Comparison of ENCODE assay signal across 1 cellular context in genomic region chr12:132084681-132085635, GRCh38.
TF ChIP-seq lines count a peak whose summit lies in the region.

No MANE protein-coding gene starts in this region.

TF ChIP-seq in HepG2, 621 proteins besides CTCF, POLR2A, EP300 and RAD21 (continued from another document and continues in another):
- TF ChIP-seq, protein P1, sequence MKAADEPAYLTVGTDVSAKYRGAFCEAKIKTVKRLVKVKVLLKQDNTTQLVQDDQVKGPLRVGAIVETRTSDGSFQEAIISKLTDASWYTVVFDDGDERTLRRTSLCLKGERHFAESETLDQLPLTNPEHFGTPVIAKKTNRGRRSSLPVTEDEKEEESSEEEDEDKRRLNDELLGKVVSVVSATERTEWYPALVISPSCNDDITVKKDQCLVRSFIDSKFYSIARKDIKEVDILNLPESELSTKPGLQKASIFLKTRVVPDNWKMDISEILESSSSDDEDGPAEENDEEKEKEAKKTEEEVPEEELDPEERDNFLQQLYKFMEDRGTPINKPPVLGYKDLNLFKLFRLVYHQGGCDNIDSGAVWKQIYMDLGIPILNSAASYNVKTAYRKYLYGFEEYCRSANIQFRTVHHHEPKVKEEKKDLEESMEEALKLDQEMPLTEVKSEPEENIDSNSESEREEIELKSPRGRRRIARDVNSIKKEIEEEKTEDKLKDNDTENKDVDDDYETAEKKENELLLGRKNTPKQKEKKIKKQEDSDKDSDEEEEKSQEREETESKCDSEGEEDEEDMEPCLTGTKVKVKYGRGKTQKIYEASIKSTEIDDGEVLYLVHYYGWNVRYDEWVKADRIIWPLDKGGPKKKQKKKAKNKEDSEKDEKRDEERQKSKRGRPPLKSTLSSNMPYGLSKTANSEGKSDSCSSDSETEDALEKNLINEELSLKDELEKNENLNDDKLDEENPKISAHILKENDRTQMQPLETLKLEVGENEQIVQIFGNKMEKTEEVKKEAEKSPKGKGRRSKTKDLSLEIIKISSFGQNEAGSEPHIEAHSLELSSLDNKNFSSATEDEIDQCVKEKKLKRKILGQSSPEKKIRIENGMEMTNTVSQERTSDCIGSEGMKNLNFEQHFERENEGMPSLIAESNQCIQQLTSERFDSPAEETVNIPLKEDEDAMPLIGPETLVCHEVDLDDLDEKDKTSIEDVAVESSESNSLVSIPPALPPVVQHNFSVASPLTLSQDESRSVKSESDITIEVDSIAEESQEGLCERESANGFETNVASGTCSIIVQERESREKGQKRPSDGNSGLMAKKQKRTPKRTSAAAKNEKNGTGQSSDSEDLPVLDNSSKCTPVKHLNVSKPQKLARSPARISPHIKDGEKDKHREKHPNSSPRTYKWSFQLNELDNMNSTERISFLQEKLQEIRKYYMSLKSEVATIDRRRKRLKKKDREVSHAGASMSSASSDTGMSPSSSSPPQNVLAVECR (CRISPR knock-in tag; IDR thresholded peaks at IDR 0.05; ENCODE audit: borderline replicate concordance): peak; percentile 78; the same call in 1 of the 2 replicates
- TF ChIP-seq U2AF2 (IDR thresholded peaks at IDR 0.05; ENCODE audit: low read depth, low read length): no peak
- peak; percentile 43; the same call in 1 of the 2 replicates for TF ChIP-seq JUNB (CRISPR knock-in tag; IDR thresholded peaks at IDR 0.05; ENCODE audit: borderline replicate concordance)
- TF ChIP-seq LRRFIP1 (CRISPR knock-in tag; conservative IDR thresholded peaks at IDR 0.05): no peak
- 0 out of 2 replicates have a peak, but pooled peaks have one; percentile 42 for TF ChIP-seq MEIS2 (CRISPR knock-in tag; IDR thresholded peaks at IDR 0.05)
- peak; percentile 43; the same call in 1 of the 2 replicates for TF ChIP-seq DR1 (CRISPR knock-in tag; IDR thresholded peaks at IDR 0.05)
- TF ChIP-seq SMAD3 (CRISPR knock-in tag; IDR thresholded peaks at IDR 0.05): 0 out of 2 replicates have a peak, but pooled peaks have one; percentile 31
- no peak for TF ChIP-seq ZNF773 (CRISPR knock-in tag; IDR thresholded peaks at IDR 0.05; ENCODE audit: borderline replicate concordance)
- TF ChIP-seq KAT8 (CRISPR knock-in tag; IDR thresholded peaks at IDR 0.05): peak; percentile 42; the same call in 1 of the 2 replicates
- TF ChIP-seq, protein P2, sequence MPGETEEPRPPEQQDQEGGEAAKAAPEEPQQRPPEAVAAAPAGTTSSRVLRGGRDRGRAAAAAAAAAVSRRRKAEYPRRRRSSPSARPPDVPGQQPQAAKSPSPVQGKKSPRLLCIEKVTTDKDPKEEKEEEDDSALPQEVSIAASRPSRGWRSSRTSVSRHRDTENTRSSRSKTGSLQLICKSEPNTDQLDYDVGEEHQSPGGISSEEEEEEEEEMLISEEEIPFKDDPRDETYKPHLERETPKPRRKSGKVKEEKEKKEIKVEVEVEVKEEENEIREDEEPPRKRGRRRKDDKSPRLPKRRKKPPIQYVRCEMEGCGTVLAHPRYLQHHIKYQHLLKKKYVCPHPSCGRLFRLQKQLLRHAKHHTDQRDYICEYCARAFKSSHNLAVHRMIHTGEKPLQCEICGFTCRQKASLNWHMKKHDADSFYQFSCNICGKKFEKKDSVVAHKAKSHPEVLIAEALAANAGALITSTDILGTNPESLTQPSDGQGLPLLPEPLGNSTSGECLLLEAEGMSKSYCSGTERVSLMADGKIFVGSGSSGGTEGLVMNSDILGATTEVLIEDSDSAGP (CRISPR knock-in tag; IDR thresholded peaks at IDR 0.05; ENCODE audit: borderline replicate concordance): peak; percentile 80
- peak; percentile 56; the same call in 1 of the 2 replicates for TF ChIP-seq ZNF281 (CRISPR knock-in tag; IDR thresholded peaks at IDR 0.05; ENCODE audit: borderline replicate concordance)
- TF ChIP-seq GLI4 (CRISPR knock-in tag; IDR thresholded peaks at IDR 0.05; ENCODE audit: borderline replicate concordance): no peak
- TF ChIP-seq HMG20A (CRISPR knock-in tag; IDR thresholded peaks at IDR 0.05; ENCODE audit: borderline replicate concordance): no peak
- TF ChIP-seq BATF2 (CRISPR knock-in tag; IDR thresholded peaks at IDR 0.05): peak; percentile 86; the same call in 1 of the 2 replicates
- no peak for TF ChIP-seq FOXA1 (IDR thresholded peaks at IDR 0.05)
- no peak for TF ChIP-seq FOXA1 (CRISPR knock-in tag; IDR thresholded peaks at IDR 0.05)
- TF ChIP-seq, protein P3, sequence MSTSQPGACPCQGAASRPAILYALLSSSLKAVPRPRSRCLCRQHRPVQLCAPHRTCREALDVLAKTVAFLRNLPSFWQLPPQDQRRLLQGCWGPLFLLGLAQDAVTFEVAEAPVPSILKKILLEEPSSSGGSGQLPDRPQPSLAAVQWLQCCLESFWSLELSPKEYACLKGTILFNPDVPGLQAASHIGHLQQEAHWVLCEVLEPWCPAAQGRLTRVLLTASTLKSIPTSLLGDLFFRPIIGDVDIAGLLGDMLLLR (CRISPR knock-in tag; IDR thresholded peaks at IDR 0.05): 0 out of 2 replicates have a peak, but pooled peaks have one; percentile 70
- TF ChIP-seq ZBTB40 (IDR thresholded peaks at IDR 0.05): no peak
- peak; percentile 52; the same call in 1 of the 2 replicates for TF ChIP-seq ZBTB40 (CRISPR knock-in tag; IDR thresholded peaks at IDR 0.05)
- TF ChIP-seq ZNF234 (CRISPR knock-in tag; conservative IDR thresholded peaks at IDR 0.05): no peak
- 0 out of 2 replicates have a peak, but pooled peaks have one; percentile 45 for TF ChIP-seq ZNF121 (CRISPR knock-in tag; IDR thresholded peaks at IDR 0.05)
- peak; percentile 74 for TF ChIP-seq HOXA3 (CRISPR knock-in tag; IDR thresholded peaks at IDR 0.05)
- peak; percentile 89; the same call in 1 of the 2 replicates for TF ChIP-seq ZNF225 (CRISPR knock-in tag; IDR thresholded peaks at IDR 0.05)
- TF ChIP-seq IRF2 (CRISPR knock-in tag; IDR thresholded peaks at IDR 0.05): peak; percentile 47; the same call in 1 of the 2 replicates
- no peak for TF ChIP-seq TCF12 (IDR thresholded peaks at IDR 0.05)
- no peak for TF ChIP-seq TCF12 (CRISPR knock-in tag; IDR thresholded peaks at IDR 0.05)
- TF ChIP-seq GATAD2A (CRISPR knock-in tag; IDR thresholded peaks at IDR 0.05): peak; percentile 52; the same call in 1 of the 2 replicates
- no peak; the same call in 1 of the 2 replicates for TF ChIP-seq ZNF317 (CRISPR knock-in tag; IDR thresholded peaks at IDR 0.05)
- TF ChIP-seq MED1 (CRISPR knock-in tag; IDR thresholded peaks at IDR 0.05): peak; percentile 78
- peak; percentile 85 for TF ChIP-seq ASH2L (IDR thresholded peaks at IDR 0.05; ENCODE audit: insufficient read length, low read depth, low read length)
- TF ChIP-seq, protein P4, sequence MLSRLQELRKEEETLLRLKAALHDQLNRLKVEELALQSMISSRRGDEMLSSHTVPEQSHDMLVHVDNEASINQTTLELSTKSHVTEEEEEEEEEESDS (CRISPR knock-in tag; IDR thresholded peaks at IDR 0.05; ENCODE audit: borderline replicate concordance): no peak
- TF ChIP-seq IRF1 (CRISPR knock-in tag; IDR thresholded peaks at IDR 0.05; ENCODE audit: low read depth): 0 out of 2 replicates have a peak, but pooled peaks have one; percentile 49
- peak; percentile 40; the same call in 1 of the 2 replicates for TF ChIP-seq ZNF768 (CRISPR knock-in tag; IDR thresholded peaks at IDR 0.05)
- no peak for TF ChIP-seq RFX1 (IDR thresholded peaks at IDR 0.05)
- 0 out of 2 replicates have a peak, but pooled peaks have one; percentile 46 for TF ChIP-seq ESRRA (CRISPR knock-in tag; IDR thresholded peaks at IDR 0.05; ENCODE audit: low read depth)
